In genomic region chr2:179911569-179911968, GRCh38 we compare ENCODE assay signal across 28 cellular contexts.
"Had no signal": no experiment of that assay in that cellular context is flagged by ENCODE, and none has a peak within 500 bp of the region (broad histone marks: within the 10 kb centered on the region; RNA-seq: fewer than 3 reads in every experiment).

No MANE protein-coding gene starts in this region.

- H3K36me3 ChIP-seq: stomach, suprapubic skin, thoracic aorta, thyroid gland, tibial artery, tibial nerve, transverse colon, upper lobe of left lung, upper lobe of right lung, uterus, vagina had no signal

- H3K27ac ChIP-seq: stomach, suprapubic skin, testis, thoracic aorta, thyroid gland, tibial artery, tibial nerve, transverse colon, upper lobe of left lung, upper lobe of right lung, uterus, vagina had no signal

- H3K4me1 Mint-ChIP-seq: stimulated activated effector memory CD8-positive, alpha-beta T cell treated with anti-CD3 and anti-CD28 coated beads, Interleukin-12 subunit alpha, Interleukin-12 subunit beta, amount 100 ng/mL, for 72 hours; stimulated activated memory B cell treated with anti-CD40 and anti-IgM and Interleukin-4, amounts not matched to agents 10 μg/mL and 1 μg/mL and 100 μg/mL, for 72 hours; stimulated activated naive B cell treated with anti-CD40 and anti-IgM and Interleukin-4, amounts not matched to agents 10 μg/mL and 1 μg/mL and 100 μg/mL, for 72 hours; stimulated activated naive CD8-positive, alpha-beta T cell treated with anti-CD3 and anti-CD28 coated beads, Interleukin-15, amount 100 ng/mL, for 72 hours had no signal

- H3K4me1 ChIP-seq: stomach, suprapubic skin, testis, thyroid gland, tibial artery, tibial nerve, transverse colon, upper lobe of left lung, upper lobe of right lung, uterus, vagina had no signal

- ATAC-seq: stimulated activated effector memory CD8-positive, alpha-beta T cell treated with anti-CD3 and anti-CD28 coated beads, Interleukin-12 subunit alpha, Interleukin-12 subunit beta, amount 100 ng/mL, for 72 hours; stimulated activated memory B cell treated with anti-CD40 and anti-IgM and Interleukin-4, amounts not matched to agents 10 μg/mL and 1 μg/mL and 100 μg/mL, for 72 hours; stimulated activated naive B cell treated with anti-CD40 and anti-IgM and Interleukin-4, amounts not matched to agents 10 μg/mL and 1 μg/mL and 100 μg/mL, for 72 hours; stimulated activated naive CD8-positive, alpha-beta T cell treated with anti-CD3 and anti-CD28 coated beads, Interleukin-15, amount 100 ng/mL, for 72 hours; stimulated activated naive CD8-positive, alpha-beta T cell treated with anti-CD3 and anti-CD28 coated beads, Interleukin-15, Interleukin-2, amounts not matched to agents 100 U/mL and 50 U/mL, for 24 hours; upper lobe of right lung had no signal

- H3K36me3 Mint-ChIP-seq: stimulated activated effector memory CD8-positive, alpha-beta T cell treated with anti-CD3 and anti-CD28 coated beads, Interleukin-12 subunit alpha, Interleukin-12 subunit beta, amount 100 ng/mL, for 72 hours; stimulated activated memory B cell treated with anti-CD40 and anti-IgM and Interleukin-4, amounts not matched to agents 10 μg/mL and 1 μg/mL and 100 μg/mL, for 72 hours; stimulated activated naive B cell treated with anti-CD40 and anti-IgM and Interleukin-4, amounts not matched to agents 10 μg/mL and 1 μg/mL and 100 μg/mL, for 72 hours; type B pancreatic cell had no signal

- H3K27ac Mint-ChIP-seq: stimulated activated effector memory CD8-positive, alpha-beta T cell treated with anti-CD3 and anti-CD28 coated beads, Interleukin-12 subunit alpha, Interleukin-12 subunit beta, amount 100 ng/mL, for 72 hours; stimulated activated memory B cell treated with anti-CD40 and anti-IgM and Interleukin-4, amounts not matched to agents 10 μg/mL and 1 μg/mL and 100 μg/mL, for 72 hours; stimulated activated naive B cell treated with anti-CD40 and anti-IgM and Interleukin-4, amounts not matched to agents 10 μg/mL and 1 μg/mL and 100 μg/mL, for 72 hours; stimulated activated naive CD8-positive, alpha-beta T cell treated with anti-CD3 and anti-CD28 coated beads, Interleukin-15, amount 100 ng/mL, for 72 hours; stimulated activated naive CD8-positive, alpha-beta T cell treated with anti-CD3 and anti-CD28 coated beads, Interleukin-15, Interleukin-2, amounts not matched to agents 100 ng/mL and 50 ng/mL, for 24 hours; type B pancreatic cell had no signal

- DNase-seq: stimulated activated CD4-positive, alpha-beta T cell treated with anti-CD3 and anti-CD28 coated beads, Interleukin-2, amount 100 ng/mL, for 48 hours; stimulated activated CD4-positive, alpha-beta T cell treated with anti-CD3 and anti-CD28 coated beads, Interleukin-4, amount 100 ng/mL, for 1 hour; stimulated activated CD4-positive, alpha-beta T cell treated with anti-CD3 and anti-CD28 coated beads, Interleukin-4, amount 100 ng/mL, for 24 hours; stimulated activated CD4-positive, alpha-beta T cell treated with anti-CD3 and anti-CD28 coated beads, Interleukin-4, amount 100 ng/mL, for 4 hours; stimulated activated CD8-positive, alpha-beta memory T cell treated with anti-CD3 and anti-CD28 coated beads, Interleukin-4, amount 100 ng/mL, for 48 hours; stimulated activated naive B cell treated with anti-CD40 and anti-IgM and Interleukin-4, amounts not matched to agents 10 μg/mL and 1 μg/mL and 100 μg/mL, for 72 hours; stimulated activated naive CD4-positive, alpha-beta T cell; stimulated activated naive CD4-positive, alpha-beta T cell treated with Interleukin-2 at 50 U/mL for 16 hours; stimulated activated naive CD8-positive, alpha-beta T cell treated with anti-CD3 and anti-CD28 coated beads, Interleukin-15, amount 100 ng/mL, for 72 hours; stimulated activated naive CD8-positive, alpha-beta T cell treated with anti-CD3 and anti-CD28 coated beads, Interleukin-15, Interleukin-2, amounts not matched to agents 100 U/mL and 50 U/mL, for 24 hours; stomach; substantia nigra; testis; thyroid gland; tibial artery; transverse colon; trophoblast cell; upper lobe of left lung; upper lobe of right lung; uterus had no signal

- H3K9me3 Mint-ChIP-seq: stimulated activated effector memory CD8-positive, alpha-beta T cell treated with anti-CD3 and anti-CD28 coated beads, Interleukin-12 subunit alpha, Interleukin-12 subunit beta, amount 100 ng/mL, for 72 hours; stimulated activated memory B cell treated with anti-CD40 and anti-IgM and Interleukin-4, amounts not matched to agents 10 μg/mL and 1 μg/mL and 100 μg/mL, for 72 hours; stimulated activated naive B cell treated with anti-CD40 and anti-IgM and Interleukin-4, amounts not matched to agents 10 μg/mL and 1 μg/mL and 100 μg/mL, for 72 hours; stimulated activated naive CD8-positive, alpha-beta T cell treated with anti-CD3 and anti-CD28 coated beads, Interleukin-15, amount 100 ng/mL, for 72 hours; stimulated activated naive CD8-positive, alpha-beta T cell treated with anti-CD3 and anti-CD28 coated beads, Interleukin-15, Interleukin-2, amounts not matched to agents 100 ng/mL and 50 ng/mL, for 24 hours; type B pancreatic cell had no signal

- H3K4me3 ChIP-seq: stomach, suprapubic skin, testis, thoracic aorta, thyroid gland, tibial artery, tibial nerve, transverse colon, upper lobe of left lung, upper lobe of right lung, uterus, vagina had no signal

- H3K27me3 Mint-ChIP-seq: stimulated activated memory B cell treated with anti-CD40 and anti-IgM and Interleukin-4, amounts not matched to agents 10 μg/mL and 1 μg/mL and 100 μg/mL, for 72 hours; stimulated activated naive CD8-positive, alpha-beta T cell treated with anti-CD3 and anti-CD28 coated beads, Interleukin-15, amount 100 ng/mL, for 72 hours; stimulated activated naive CD8-positive, alpha-beta T cell treated with anti-CD3 and anti-CD28 coated beads, Interleukin-15, Interleukin-2, amounts not matched to agents 100 ng/mL and 50 ng/mL, for 24 hours; type B pancreatic cell had no signal

- H3K27me3 ChIP-seq: stomach, suprapubic skin, testis, thyroid gland, tibial artery, tibial nerve, transverse colon, upper lobe of left lung, upper lobe of right lung, uterus, vagina had no signal

- H3K9me3 ChIP-seq: stomach, suprapubic skin, testis, thoracic aorta, thyroid gland, tibial artery, tibial nerve, transverse colon, upper lobe of left lung, upper lobe of right lung, uterus, vagina had no signal

- H3K4me3 Mint-ChIP-seq: stimulated activated effector memory CD8-positive, alpha-beta T cell treated with anti-CD3 and anti-CD28 coated beads, Interleukin-12 subunit alpha, Interleukin-12 subunit beta, amount 100 ng/mL, for 72 hours; stimulated activated memory B cell treated with anti-CD40 and anti-IgM and Interleukin-4, amounts not matched to agents 10 μg/mL and 1 μg/mL and 100 μg/mL, for 72 hours; stimulated activated naive B cell treated with anti-CD40 and anti-IgM and Interleukin-4, amounts not matched to agents 10 μg/mL and 1 μg/mL and 100 μg/mL, for 72 hours; stimulated activated naive CD8-positive, alpha-beta T cell treated with anti-CD3 and anti-CD28 coated beads, Interleukin-15, amount 100 ng/mL, for 72 hours; stimulated activated naive CD8-positive, alpha-beta T cell treated with anti-CD3 and anti-CD28 coated beads, Interleukin-15, Interleukin-2, amounts not matched to agents 100 ng/mL and 50 ng/mL, for 24 hours; type B pancreatic cell had no signal
